ENCODE assay signal across 19 cellular contexts in the genomic region with DNA sequence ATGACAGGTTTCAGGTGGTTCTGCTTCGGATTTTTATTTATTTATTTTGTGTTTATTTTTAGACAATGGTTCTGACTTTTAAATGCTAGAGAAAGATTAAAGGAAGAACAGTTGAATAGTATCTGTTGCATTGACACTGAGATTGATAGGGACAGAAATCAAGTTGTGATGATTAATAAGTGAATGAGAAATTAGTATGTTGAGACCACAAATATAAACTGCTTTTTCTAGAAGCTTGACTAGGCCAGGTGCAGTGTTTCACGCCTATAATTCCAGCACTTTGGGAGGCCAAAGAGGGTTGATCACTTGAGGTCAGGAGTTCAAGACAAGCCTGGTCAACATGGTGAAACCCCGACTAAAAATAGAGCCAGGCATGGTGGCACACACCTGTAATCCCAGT.
DNase-seq lines count a peak whose midpoint lies in the region; ATAC-seq and TF ChIP-seq lines count a peak whose summit lies in the region.
"Had no signal": no experiment of that assay in that cellular context is flagged by ENCODE, and none has a peak within 500 bp of the region (broad histone marks: within the 10 kb centered on the region; RNA-seq: fewer than 3 reads in every experiment).

No MANE protein-coding gene starts in this region.

- H3K9me3 ChIP-seq in CD8-positive, alpha-beta T cell (ENCODE audit: low read length): no peaks in the 10 kb centered on the region
- H3K9me3 ChIP-seq: BE2C had no signal

- peaks cover 82% of the 10 kb centered on the region for H3K4me1 ChIP-seq in CD8-positive, alpha-beta T cell (ENCODE audit: insufficient read depth, low read length)
- H3K4me1 ChIP-seq: BE2C had no signal

- CTCF ChIA-PET in CD8-positive, alpha-beta T cell (lab: Charles Lee): interaction anchor here (1.4 kb wide), 1 partner anchor 25 kb away, joined by 5 read pairs; no protein-coding TSS in a partner anchor

- no peaks in the 10 kb centered on the region for H3K27me3 ChIP-seq in CD8-positive, alpha-beta T cell (ENCODE audit: insufficient read depth, low read length)
- H3K27me3 ChIP-seq: BE2C had no signal

- no peak for ATAC-seq in CD8-positive, alpha-beta T cell
- ATAC-seq in central memory CD8-positive, alpha-beta T cell (replicated peaks; ENCODE audit: extremely low read depth, poor library complexity, severe bottlenecking): no peak
- ATAC-seq in stimulated activated memory B cell treated with anti-CD40 and anti-IgM and Interleukin-4, amounts not matched to agents 10 μg/mL and 1 μg/mL and 100 μg/mL, for 72 hours: no peak
- ATAC-seq in GM18870 (IDR thresholded peaks at IDR 0.05; ENCODE audit: unreplicated experiment) (no peak), HG03565 (IDR thresholded peaks at IDR 0.05; ENCODE audit: unreplicated experiment) (no peak), HG02840 (IDR thresholded peaks at IDR 0.05; ENCODE audit: low FRiP score, unreplicated experiment) (no peak)
- ATAC-seq: HepG2 had no signal

- intact Hi-C loops in CD8-positive, alpha-beta T cell (cut with DNase I, micrococcal nuclease): loop anchor here in 1 of 2 experiments (10.0 kb wide), 1 partner anchor 62 kb away; a partner anchor contains a TSS

- DNase-seq in activated T-cell treated with anti-CD3 and anti-CD28 coated beads, Interleukin-2, amount 50 U/mL, for 24 hours: no peak
- DNase-seq in activated T-cell treated with anti-CD3 and anti-CD28 coated beads for 4 hours: no peak
- no peak for DNase-seq in CD8-positive, alpha-beta T cell
- DNase-seq in central memory CD8-positive, alpha-beta T cell (ENCODE audit: low spot score in 2 of 2): no peak
- DNase-seq: BE2C, DMS79 treated with DMSO at 0.1 percent for 48 hours, KBM-7, NCI-H1105 treated with DMSO at 0.1 percent for 48 hours, NCI-H1694, NCI-H2081 treated with DMSO at 0.1 percent for 48 hours, NCI-H446 treated with DMSO at 0.1 percent for 48 hours, NCI-H69, RPMI8226, SHP77 treated with DMSO at 0.1 percent for 48 hours had no signal

- H3K36me3 Mint-ChIP-seq in activated T-cell treated with anti-CD3 and anti-CD28 coated beads, Interleukin-2, amount 50 U/mL, for 24 hours (ENCODE audit: low read depth): no peaks in the 10 kb centered on the region
- H3K36me3 Mint-ChIP-seq in CD8-positive, alpha-beta T cell: no peaks in the 10 kb centered on the region
- peaks cover 7% of the 10 kb centered on the region for H3K36me3 Mint-ChIP-seq in central memory CD8-positive, alpha-beta T cell (ENCODE audit: insufficient read depth)
- H3K36me3 Mint-ChIP-seq in stimulated activated memory B cell treated with anti-CD40 and anti-IgM and Interleukin-4, amounts not matched to agents 10 μg/mL and 1 μg/mL and 100 μg/mL, for 72 hours: peaks cover 6% of the 10 kb centered on the region

- H3K27ac ChIP-seq in CD8-positive, alpha-beta T cell (ENCODE audit: low read depth, low read length): no peak overlapping the region

- no peaks in the 10 kb centered on the region for H3K36me3 ChIP-seq in CD8-positive, alpha-beta T cell (ENCODE audit: insufficient read depth, low read length)
- H3K36me3 ChIP-seq: BE2C had no signal

- no peaks in the 10 kb centered on the region for H3K9me3 Mint-ChIP-seq in activated T-cell treated with anti-CD3 and anti-CD28 coated beads, Interleukin-2, amount 50 U/mL, for 24 hours
- no peaks in the 10 kb centered on the region for H3K9me3 Mint-ChIP-seq in CD8-positive, alpha-beta T cell
- no peaks in the 10 kb centered on the region for H3K9me3 Mint-ChIP-seq in central memory CD8-positive, alpha-beta T cell
- no peaks in the 10 kb centered on the region for H3K9me3 Mint-ChIP-seq in stimulated activated memory B cell treated with anti-CD40 and anti-IgM and Interleukin-4, amounts not matched to agents 10 μg/mL and 1 μg/mL and 100 μg/mL, for 72 hours

- no peak overlapping the region for H3K4me3 ChIP-seq in CD8-positive, alpha-beta T cell (ENCODE audit: low read depth, low read length)

- TF ChIP-seq CTCF in CD8-positive, alpha-beta T cell (IDR thresholded peaks at IDR 0.05): no peak

- H3K4me1 Mint-ChIP-seq in activated T-cell treated with anti-CD3 and anti-CD28 coated beads, Interleukin-2, amount 50 U/mL, for 24 hours (ENCODE audit: low read depth): peaks cover 93% of the 10 kb centered on the region
- H3K4me1 Mint-ChIP-seq in CD8-positive, alpha-beta T cell (ENCODE audit: low read depth): peaks cover 95% of the 10 kb centered on the region
- H3K4me1 Mint-ChIP-seq in central memory CD8-positive, alpha-beta T cell: peaks cover 83% of the 10 kb centered on the region
- H3K4me1 Mint-ChIP-seq in stimulated activated memory B cell treated with anti-CD40 and anti-IgM and Interleukin-4, amounts not matched to agents 10 μg/mL and 1 μg/mL and 100 μg/mL, for 72 hours: peaks cover 70% of the 10 kb centered on the region

- POLR2A ChIA-PET in CD8-positive, alpha-beta T cell (lab: Charles Lee): interaction anchor here (1.0 kb wide), 1 partner anchor 9 kb away, joined by 3 read pairs; no protein-coding TSS in a partner anchor

- H3K27ac Mint-ChIP-seq in activated T-cell treated with anti-CD3 and anti-CD28 coated beads, Interleukin-2, amount 50 U/mL, for 24 hours: peak overlapping the region; percentile 71
- H3K27ac Mint-ChIP-seq in CD8-positive, alpha-beta T cell: peak overlapping the region; percentile 33
- H3K27ac Mint-ChIP-seq in central memory CD8-positive, alpha-beta T cell (ENCODE audit: low read depth): peak overlapping the region; percentile 49
- H3K27ac Mint-ChIP-seq in stimulated activated memory B cell treated with anti-CD40 and anti-IgM and Interleukin-4, amounts not matched to agents 10 μg/mL and 1 μg/mL and 100 μg/mL, for 72 hours: peak overlapping the region; percentile 21

- no peak overlapping the region for H3K4me3 Mint-ChIP-seq in activated T-cell treated with anti-CD3 and anti-CD28 coated beads, Interleukin-2, amount 50 U/mL, for 24 hours
- H3K4me3 Mint-ChIP-seq in CD8-positive, alpha-beta T cell: no peak overlapping the region
- no peak overlapping the region for H3K4me3 Mint-ChIP-seq in central memory CD8-positive, alpha-beta T cell
- H3K4me3 Mint-ChIP-seq in stimulated activated memory B cell treated with anti-CD40 and anti-IgM and Interleukin-4, amounts not matched to agents 10 μg/mL and 1 μg/mL and 100 μg/mL, for 72 hours: no peak overlapping the region

- no peaks in the 10 kb centered on the region for H3K27me3 Mint-ChIP-seq in activated T-cell treated with anti-CD3 and anti-CD28 coated beads, Interleukin-2, amount 50 U/mL, for 24 hours
- H3K27me3 Mint-ChIP-seq in CD8-positive, alpha-beta T cell (ENCODE audit: low read depth): no peaks in the 10 kb centered on the region
- no peaks in the 10 kb centered on the region for H3K27me3 Mint-ChIP-seq in central memory CD8-positive, alpha-beta T cell
- H3K27me3 Mint-ChIP-seq in stimulated activated memory B cell treated with anti-CD40 and anti-IgM and Interleukin-4, amounts not matched to agents 10 μg/mL and 1 μg/mL and 100 μg/mL, for 72 hours: no peaks in the 10 kb centered on the region

Comparison
In these comparisons a context has a peak if more than half of its experiments do, and no peak if none do; other contexts are left out.
1. H3K27ac Mint-ChIP-seq: peak in every context shown above with its lines; median percentile 71 in activated T-cell treated with anti-CD3 and anti-CD28 coated beads, Interleukin-2, amount 50 U/mL, for 24 hours; 49 in central memory CD8-positive, alpha-beta T cell; 33 in CD8-positive, alpha-beta T cell; 21 in stimulated activated memory B cell treated with anti-CD40 and anti-IgM and Interleukin-4, amounts not matched to agents 10 μg/mL and 1 μg/mL and 100 μg/mL, for 72 hours.